20 cellular contexts compared by ENCODE assay signal in the genomic region with DNA sequence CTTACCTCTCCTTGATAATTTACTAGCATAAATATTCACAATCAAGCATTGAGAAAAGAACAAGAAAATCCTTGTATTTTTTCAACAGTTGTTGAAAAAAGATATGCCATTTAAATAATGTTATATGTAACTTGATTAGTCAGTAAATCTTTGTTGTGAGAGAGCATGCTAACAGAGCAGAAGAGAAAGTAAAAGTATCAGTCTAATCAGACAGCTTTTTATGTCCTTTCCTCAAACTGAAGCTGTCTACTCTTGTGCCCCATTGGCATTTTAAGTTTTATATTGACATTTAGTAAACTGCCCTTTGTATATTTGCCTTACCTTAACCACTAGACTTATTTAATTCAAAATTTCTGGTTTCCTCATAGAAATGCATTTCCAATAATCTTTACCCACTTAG.
A peak's percentile ranks its signal among the peaks of the same experiment; 100 is the strongest.
DNase-seq lines count a peak whose midpoint lies in the region; ATAC-seq and TF ChIP-seq lines count a peak whose summit lies in the region.
"Had no signal": no experiment of that assay in that cellular context is flagged by ENCODE, and none has a peak within 500 bp of the region (broad histone marks: within the 10 kb centered on the region; RNA-seq: fewer than 3 reads in every experiment).

No MANE protein-coding gene starts in this region.

- H3K27me3 ChIP-seq in adipocyte (replicated peaks; ENCODE audit: control insufficient read depth, insufficient read depth, low read length) = no peaks in the 10 kb centered on the region
- H3K27me3 ChIP-seq: esophagus squamous epithelium, thyroid gland had no signal

- peaks cover 50% of the 10 kb centered on the region for H3K4me1 ChIP-seq in adipocyte (ENCODE audit: control insufficient read depth, insufficient read depth, low read length)
- H3K4me1 ChIP-seq: esophagus squamous epithelium, thyroid gland had no signal

- peak; percentile 69 for ATAC-seq in HG03196 (IDR thresholded peaks at IDR 0.05; ENCODE audit: unreplicated experiment)
- ATAC-seq: naive thymus-derived CD8-positive, alpha-beta T cell; stimulated activated memory B cell treated with anti-CD40 and anti-IgM and Interleukin-4, amounts not matched to agents 10 μg/mL and 1 μg/mL and 100 μg/mL, for 72 hours; T-cell had no signal

- DNase-seq in GM13977 (ENCODE audit: low spot score) (peak; percentile 2), adipocyte (ENCODE audit: low read depth) (peak; percentile 44), GOT3 (lab: John Stamatoyannopoulos, UW) (no peak), substantia nigra (lab: John Stamatoyannopoulos, UW) (no peak), NCI-H510A (lab: John Stamatoyannopoulos, UW) (no peak)
- DNase-seq in NK-92 treated with Interleukin-12 subunit alpha and Interleukin-12 subunit beta, amount 100 ng/mL, for 24 hours (lab: John Stamatoyannopoulos, UW) = no peak
- DNase-seq: activated CD4-positive, alpha-beta T cell treated with anti-CD3 and anti-CD28 coated beads, Interleukin-2, amount 10 ng/mL, durations not matched to agents 24 days and 14 days; AML-193; CD8-positive, alpha-beta memory T cell; DMS79; esophagus squamous epithelium; glutamatergic neuron; H9; naive thymus-derived CD8-positive, alpha-beta T cell; NCI-H1436; NCI-H526; T-cell; thyroid gland had no signal

- no peaks in the 10 kb centered on the region for H3K9me3 ChIP-seq in adipocyte (ENCODE audit: control insufficient read depth, low read length)
- H3K9me3 ChIP-seq: esophagus squamous epithelium, thyroid gland had no signal

- no peak for TF ChIP-seq CTCF in GM13977 (IDR thresholded peaks at IDR 0.05; ENCODE audit: extremely low read depth, insufficient read depth, missing control alignments)

- H3K9ac ChIP-seq in adipocyte (ENCODE audit: low read length) = no peak overlapping the region

- H3K4me3 ChIP-seq in adipocyte (ENCODE audit: low read length) = no peak overlapping the region
- H3K4me3 ChIP-seq: esophagus squamous epithelium, thyroid gland had no signal

- in situ Hi-C loops in GM13977 (cut with MboI; ENCODE audit: low pct_unique_long_range_greater_than_20kb, low sequenced_read_pairs, unreplicated experiment) = no loop called here

- no peak overlapping the region for H3K27ac ChIP-seq in substantia nigra (ENCODE audit: low read depth, low read length, poor library complexity, severe bottlenecking)
- H3K27ac ChIP-seq: esophagus squamous epithelium, thyroid gland had no signal

- H3K36me3 ChIP-seq in adipocyte (ENCODE audit: control insufficient read depth, insufficient read depth, low read length, severe bottlenecking) = no peaks in the 10 kb centered on the region
- H3K36me3 ChIP-seq: esophagus squamous epithelium, thyroid gland had no signal

Comparison
In these comparisons a context has a peak if more than half of its experiments do, and no peak if none do; other contexts are left out.
1. DNase-seq: peak in GM13977 (single experiment) and adipocyte (single experiment); none in GOT3 (single experiment), substantia nigra (0 of 49), NK-92 treated with Interleukin-12 subunit alpha and Interleukin-12 subunit beta, amount 100 ng/mL, for 24 hours (single experiment) and NCI-H510A (single experiment).